8 cellular contexts compared by ENCODE assay signal in the genomic region with DNA sequence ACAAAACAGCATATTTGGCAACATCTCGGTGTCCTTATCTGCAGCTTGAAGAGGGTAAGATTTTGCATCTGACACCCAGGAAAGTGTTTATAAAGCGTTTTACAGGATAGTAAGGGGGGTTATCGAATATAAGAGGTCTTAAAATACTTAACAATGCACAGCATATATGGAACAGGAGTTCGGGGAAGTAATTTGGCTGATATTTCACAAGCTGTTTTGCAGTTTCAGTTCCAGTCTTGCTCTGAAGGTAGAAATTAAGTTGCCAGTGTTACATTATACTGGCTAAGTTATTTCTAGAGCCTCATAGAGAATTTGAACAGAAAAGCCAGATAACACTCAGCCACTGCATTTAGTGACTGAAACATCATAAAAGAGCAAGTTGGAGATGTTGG. TPM values are rescaled to one million over a fixed set of nuclear protein-coding genes. Genes with fewer than 3 reads are reported as not detected.
DNase-seq lines count a peak whose midpoint lies in the region; TF ChIP-seq lines count a peak whose summit lies in the region.

No MANE protein-coding gene starts in this region.

- peaks cover 1% of the 10 kb centered on the region for H3K27me3 Mint-ChIP-seq in chondrocyte (ENCODE audit: low read depth)
- H3K27me3 Mint-ChIP-seq in neural crest cell (ENCODE audit: low read depth) = no peaks in the 10 kb centered on the region

- DNase-seq in chondrocyte (ENCODE audit: low spot score) = no peak
- no peak for DNase-seq in neural crest cell (ENCODE audit: low read depth, low spot score)
- DNase-seq in dedifferentiated amniotic fluid mesenchymal stem cell (ENCODE audit: extremely low spot score) = no peak
- no peak for DNase-seq in NCI-H82 (lab: John Stamatoyannopoulos, UW)
- no peak for DNase-seq in A172 (ENCODE audit: low spot score)
- DNase-seq in NCI-H2029 treated with DMSO at 0.1 percent for 48 hours (lab: John Stamatoyannopoulos, UW) = no peak

- TF ChIP-seq CTCF in chondrocyte (IDR thresholded peaks at IDR 0.05) (no peak), neural crest cell (conservative IDR thresholded peaks at IDR 0.05) (no peak)

- H3K4me3 Mint-ChIP-seq in chondrocyte (ENCODE audit: unreplicated experiment) (peak overlapping the region; percentile 94), neural crest cell (peak overlapping the region; percentile 84)

- H3K36me3 ChIP-seq in ES-I3 (ENCODE audit: insufficient read depth, low read length) = no peaks in the 10 kb centered on the region
- H3K36me3 ChIP-seq in HUES48 (ENCODE audit: control insufficient read depth, insufficient read depth, low read length) = no peaks in the 10 kb centered on the region

- H3K9me3 Mint-ChIP-seq in chondrocyte (ENCODE audit: low read depth) (no peaks in the 10 kb centered on the region), neural crest cell (peaks cover 9% of the 10 kb centered on the region)

- no peaks in the 10 kb centered on the region for H3K27me3 ChIP-seq in HUES48 (ENCODE audit: control insufficient read depth, insufficient read depth, low read length)

- H3K27ac Mint-ChIP-seq in chondrocyte (ENCODE audit: unreplicated experiment) (peak overlapping the region; percentile 64), neural crest cell (ENCODE audit: unreplicated experiment) (no peak overlapping the region)

- peaks cover 37% of the 10 kb centered on the region for H3K4me1 Mint-ChIP-seq in chondrocyte (ENCODE audit: low read depth)
- H3K4me1 Mint-ChIP-seq in neural crest cell = peaks cover 45% of the 10 kb centered on the region

- peak overlapping the region; percentile 93 for H3K4me3 ChIP-seq in HUES48 (ENCODE audit: low read depth, low read length)

- H3K9ac ChIP-seq in ES-I3 (ENCODE audit: low read depth, low read length) = peak overlapping the region; percentile 66; the same call in 1 of the 2 replicates
- H3K9ac ChIP-seq in HUES48 (ENCODE audit: low read depth, low read length) = no peak overlapping the region

- H3K4me1 ChIP-seq in ES-I3 (ENCODE audit: insufficient read depth, low read length) (peaks cover 15% of the 10 kb centered on the region; the same call in 1 of the 2 replicates), HUES48 (ENCODE audit: control insufficient read depth, insufficient read depth, low read length) (peaks cover 29% of the 10 kb centered on the region)

- no peak overlapping the region for H3K27ac ChIP-seq in HUES48 (ENCODE audit: low read depth, low read length)

- no peaks in the 10 kb centered on the region for H3K36me3 Mint-ChIP-seq in chondrocyte (ENCODE audit: low read depth)
- peaks cover 6% of the 10 kb centered on the region for H3K36me3 Mint-ChIP-seq in neural crest cell (ENCODE audit: low read depth)

- H3K9me3 ChIP-seq in ES-I3 (ENCODE audit: control insufficient read depth, insufficient read depth, low read length) (no peaks in the 10 kb centered on the region), HUES48 (ENCODE audit: control insufficient read depth, insufficient read depth, low read length) (no peaks in the 10 kb centered on the region)

RNA-seq across cellular contexts. Expression of a gene that starts 0.9 kb away (rescaled TPM):
- total RNA-seq in chondrocyte = 103 to 112 TPM (median 105 TPM) in 3 replicates
- total RNA-seq in neural crest cell = 67.9 and 69.9 TPM in 2 replicates
- 42.0 and 44.4 TPM in 2 replicates for total RNA-seq in A172 (2014; rRNA removed; shearing (Covaris generic))

RNA-seq across cellular contexts. Expression of a gene that starts 26.6 kb away (rescaled TPM):
- 19.0 to 19.4 TPM (median 19.4 TPM) in 3 replicates for total RNA-seq in chondrocyte
- total RNA-seq in neural crest cell = 15.9 and 17.4 TPM in 2 replicates
- total RNA-seq in A172 (2014; rRNA removed; shearing (Covaris generic)) = 14.0 and 15.8 TPM in 2 replicates
